14 cellular contexts compared by ENCODE assay signal in genomic region chr5:159184236-159184635, GRCh38. TPM values are rescaled to one million over a fixed set of nuclear protein-coding genes. Genes with fewer than 3 reads are reported as not detected.
DNase-seq lines count a peak whose midpoint lies in the region; ATAC-seq and TF ChIP-seq lines count a peak whose summit lies in the region.
"Had no signal": no experiment of that assay in that cellular context is flagged by ENCODE, and none has a peak within 500 bp of the region (broad histone marks: within the 10 kb centered on the region; RNA-seq: fewer than 3 reads in every experiment).

No MANE protein-coding gene starts in this region.

- H3K4me1 Mint-ChIP-seq in activated T-cell treated with anti-CD3 and anti-CD28 coated beads, Interleukin-2, amount 50 U/mL, for 24 hours (ENCODE audit: low read depth), result peaks cover 75% of the 10 kb centered on the region
- peaks cover 72% of the 10 kb centered on the region for H3K4me1 Mint-ChIP-seq in activated T-cell treated with anti-CD3 and anti-CD28 coated beads, Interleukin-2, amount 50 U/mL, for 4 hours (ENCODE audit: low read depth)
- peaks cover 78% of the 10 kb centered on the region for H3K4me1 Mint-ChIP-seq in activated T-helper 1 cell treated with anti-CD3 and anti-CD28 coated beads, Interleukin-12 subunit alpha, Interleukin-12 subunit beta, Interleukin-2, Interleukin-4 antibody, amounts not matched to agents 30 ng/mL and 10 ng/mL and 1 ng/mL, durations not matched to agents 14 hours and 24 hours and 36 hours (ENCODE audit: low read depth)
- peaks cover 38% of the 10 kb centered on the region for H3K4me1 Mint-ChIP-seq in stimulated activated effector memory CD8-positive, alpha-beta T cell treated with anti-CD3 and anti-CD28 coated beads, Interleukin-12 subunit alpha, Interleukin-12 subunit beta, amount 100 ng/mL, for 72 hours
- H3K4me1 Mint-ChIP-seq in type B pancreatic cell (ENCODE audit: unreplicated experiment), result peaks cover 26% of the 10 kb centered on the region

- H3K27me3 Mint-ChIP-seq in activated T-cell treated with anti-CD3 and anti-CD28 coated beads, Interleukin-2, amount 50 U/mL, for 24 hours, result no peaks in the 10 kb centered on the region
- H3K27me3 Mint-ChIP-seq in activated T-cell treated with anti-CD3 and anti-CD28 coated beads, Interleukin-2, amount 50 U/mL, for 4 hours (ENCODE audit: low read depth), result no peaks in the 10 kb centered on the region
- no peaks in the 10 kb centered on the region for H3K27me3 Mint-ChIP-seq in activated T-helper 1 cell treated with anti-CD3 and anti-CD28 coated beads, Interleukin-12 subunit alpha, Interleukin-12 subunit beta, Interleukin-2, Interleukin-4 antibody, amounts not matched to agents 30 ng/mL and 10 ng/mL and 1 ng/mL, durations not matched to agents 14 hours and 24 hours and 36 hours (ENCODE audit: insufficient read depth)
- no peaks in the 10 kb centered on the region for H3K27me3 Mint-ChIP-seq in type B pancreatic cell

- peak overlapping the region; percentile 34 for H3K27ac Mint-ChIP-seq in activated T-cell treated with anti-CD3 and anti-CD28 coated beads, Interleukin-2, amount 50 U/mL, for 24 hours
- peak overlapping the region; percentile 59 for H3K27ac Mint-ChIP-seq in activated T-helper 1 cell treated with anti-CD3 and anti-CD28 coated beads, Interleukin-12 subunit alpha, Interleukin-12 subunit beta, Interleukin-2, Interleukin-4 antibody, amounts not matched to agents 30 ng/mL and 10 ng/mL and 1 ng/mL, durations not matched to agents 14 hours and 24 hours and 36 hours
- peak overlapping the region; percentile 78 for H3K27ac Mint-ChIP-seq in stimulated activated effector memory CD8-positive, alpha-beta T cell treated with anti-CD3 and anti-CD28 coated beads, Interleukin-12 subunit alpha, Interleukin-12 subunit beta, amount 100 ng/mL, for 72 hours
- no peak overlapping the region for H3K27ac Mint-ChIP-seq in type B pancreatic cell

- H3K4me3 Mint-ChIP-seq in activated T-cell treated with anti-CD3 and anti-CD28 coated beads, Interleukin-2, amount 50 U/mL, for 24 hours, result no peak overlapping the region
- H3K4me3 Mint-ChIP-seq in activated T-cell treated with anti-CD3 and anti-CD28 coated beads, Interleukin-2, amount 50 U/mL, for 4 hours, result no peak overlapping the region
- no peak overlapping the region for H3K4me3 Mint-ChIP-seq in activated T-helper 1 cell treated with anti-CD3 and anti-CD28 coated beads, Interleukin-12 subunit alpha, Interleukin-12 subunit beta, Interleukin-2, Interleukin-4 antibody, amounts not matched to agents 30 ng/mL and 10 ng/mL and 1 ng/mL, durations not matched to agents 14 hours and 24 hours and 36 hours
- no peak overlapping the region for H3K4me3 Mint-ChIP-seq in stimulated activated effector memory CD8-positive, alpha-beta T cell treated with anti-CD3 and anti-CD28 coated beads, Interleukin-12 subunit alpha, Interleukin-12 subunit beta, amount 100 ng/mL, for 72 hours
- H3K4me3 Mint-ChIP-seq in type B pancreatic cell, result no peak overlapping the region

- no peaks in the 10 kb centered on the region for H3K9me3 Mint-ChIP-seq in activated T-cell treated with anti-CD3 and anti-CD28 coated beads, Interleukin-2, amount 50 U/mL, for 24 hours
- no peaks in the 10 kb centered on the region for H3K9me3 Mint-ChIP-seq in activated T-cell treated with anti-CD3 and anti-CD28 coated beads, Interleukin-2, amount 50 U/mL, for 4 hours
- H3K9me3 Mint-ChIP-seq in activated T-helper 1 cell treated with anti-CD3 and anti-CD28 coated beads, Interleukin-12 subunit alpha, Interleukin-12 subunit beta, Interleukin-2, Interleukin-4 antibody, amounts not matched to agents 30 ng/mL and 10 ng/mL and 1 ng/mL, durations not matched to agents 14 hours and 24 hours and 36 hours, result no peaks in the 10 kb centered on the region
- no peaks in the 10 kb centered on the region for H3K9me3 Mint-ChIP-seq in stimulated activated effector memory CD8-positive, alpha-beta T cell treated with anti-CD3 and anti-CD28 coated beads, Interleukin-12 subunit alpha, Interleukin-12 subunit beta, amount 100 ng/mL, for 72 hours
- H3K9me3 Mint-ChIP-seq in type B pancreatic cell, result no peaks in the 10 kb centered on the region

- TF ChIP-seq CTCF in type B pancreatic cell (conservative IDR thresholded peaks at IDR 0.05), result no peak

- intact Hi-C loops in activated T-helper 1 cell treated with anti-CD3 and anti-CD28 coated beads, Interleukin-12 subunit alpha, Interleukin-12 subunit beta, Interleukin-2, Interleukin-4 antibody, amounts not matched to agents 30 ng/mL and 10 ng/mL and 1 ng/mL, durations not matched to agents 14 hours and 24 hours and 36 hours (cut with micrococcal nuclease), result no loop called here

- H3K36me3 Mint-ChIP-seq in activated T-cell treated with anti-CD3 and anti-CD28 coated beads, Interleukin-2, amount 50 U/mL, for 24 hours (ENCODE audit: low read depth), result peaks cover 80% of the 10 kb centered on the region
- H3K36me3 Mint-ChIP-seq in activated T-cell treated with anti-CD3 and anti-CD28 coated beads, Interleukin-2, amount 50 U/mL, for 4 hours (ENCODE audit: insufficient read depth), result peaks cover 38% of the 10 kb centered on the region
- peaks cover 42% of the 10 kb centered on the region for H3K36me3 Mint-ChIP-seq in activated T-helper 1 cell treated with anti-CD3 and anti-CD28 coated beads, Interleukin-12 subunit alpha, Interleukin-12 subunit beta, Interleukin-2, Interleukin-4 antibody, amounts not matched to agents 30 ng/mL and 10 ng/mL and 1 ng/mL, durations not matched to agents 14 hours and 24 hours and 36 hours (ENCODE audit: low read depth)
- peaks cover 92% of the 10 kb centered on the region for H3K36me3 Mint-ChIP-seq in stimulated activated effector memory CD8-positive, alpha-beta T cell treated with anti-CD3 and anti-CD28 coated beads, Interleukin-12 subunit alpha, Interleukin-12 subunit beta, amount 100 ng/mL, for 72 hours
- H3K36me3 Mint-ChIP-seq in type B pancreatic cell, result peaks cover 19% of the 10 kb centered on the region

- ATAC-seq in activated T-cell treated with anti-CD3 and anti-CD28 coated beads, Interleukin-2, amount 50 U/mL, for 4 hours, result no peak
- no peak for ATAC-seq in stimulated activated effector memory CD8-positive, alpha-beta T cell treated with anti-CD3 and anti-CD28 coated beads, Interleukin-12 subunit alpha, Interleukin-12 subunit beta, amount 100 ng/mL, for 72 hours
- ATAC-seq in GM18867 (IDR thresholded peaks at IDR 0.05; ENCODE audit: unreplicated experiment), result no peak
- ATAC-seq: psoas muscle had no signal

- DNase-seq in activated T-cell treated with anti-CD3 and anti-CD28 coated beads, Interleukin-2, amount 50 U/mL, for 24 hours, result no peak
- no peak for DNase-seq in activated T-cell treated with anti-CD3 and anti-CD28 coated beads, Interleukin-2, amount 50 U/mL, for 4 hours
- DNase-seq in activated T-helper 1 cell treated with anti-CD3 and anti-CD28 coated beads, Interleukin-12 subunit alpha, Interleukin-12 subunit beta, Interleukin-2, Interleukin-4 antibody, amounts not matched to agents 30 ng/mL and 10 ng/mL and 1 ng/mL, durations not matched to agents 14 hours and 24 hours and 36 hours (ENCODE audit: low spot score), result no peak
- DNase-seq in fibroblast of peridontal ligament (ENCODE audit: extremely low read depth) (peak; percentile 53), NAMALWA (ENCODE audit: low spot score) (no peak), type B pancreatic cell (ENCODE audit: extremely low spot score, unreplicated experiment) (no peak)
- no peak for DNase-seq in stimulated activated effector memory CD8-positive, alpha-beta T cell treated with anti-CD3 and anti-CD28 coated beads, Interleukin-12 subunit alpha, Interleukin-12 subunit beta, amount 100 ng/mL, for 72 hours (ENCODE audit: low spot score in 2 of 2)
- DNase-seq: activated CD4-positive, alpha-beta T cell treated with anti-CD3 and anti-CD28 coated beads for 1 hour; anterior cingulate cortex; GF-D8; NCI-H82; psoas muscle; RPMI8226 had no signal

RNA-seq across cellular contexts. Expression of gene RNF145, which starts 25.1 kb away (rescaled TPM):
- total RNA-seq in activated T-cell treated with anti-CD3 and anti-CD28 coated beads, Interleukin-2, amount 50 U/mL, for 4 hours, result 100 to 1,000 TPM in 2 of 3 donors, 10 to 100 TPM in 1; 95.7 to 109 (median 101) TPM
- 179 TPM in 2 replicates for total RNA-seq in activated T-helper 1 cell treated with anti-CD3 and anti-CD28 coated beads, Interleukin-12 subunit alpha, Interleukin-12 subunit beta, Interleukin-2, Interleukin-4 antibody, amounts not matched to agents 30 ng/mL and 10 ng/mL and 1 ng/mL, durations not matched to agents 14 hours and 24 hours and 36 hours
- 42.5 and 66.4 TPM in 2 replicates for total RNA-seq in type B pancreatic cell (ENCODE audit: low replicate concordance)
